Comparison of ENCODE assay signal across 19 cellular contexts in the genomic region with DNA sequence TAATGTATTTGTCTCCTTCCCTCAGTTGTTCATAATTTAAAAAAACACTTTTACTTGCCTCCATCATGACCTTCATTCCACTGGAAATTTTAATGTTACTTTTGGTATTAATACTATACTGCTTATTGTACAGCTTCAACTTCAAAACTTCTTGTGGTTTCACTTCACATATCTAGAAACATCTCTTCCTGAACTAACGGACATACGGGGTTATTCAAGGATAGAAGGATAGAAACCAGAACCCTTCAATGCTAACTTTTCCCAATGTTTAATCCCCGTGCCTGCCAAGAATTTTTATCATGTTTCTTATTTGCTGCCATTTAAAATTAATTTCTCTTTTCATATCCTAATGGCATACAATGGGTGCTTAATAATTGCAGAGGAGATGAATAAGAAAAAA.
"Had no signal": no experiment of that assay in that cellular context is flagged by ENCODE, and none has a peak within 500 bp of the region (broad histone marks: within the 10 kb centered on the region; RNA-seq: fewer than 3 reads in every experiment).

No MANE protein-coding gene starts in this region.

- H3K4me3 Mint-ChIP-seq: activated naive CD8-positive, alpha-beta T cell; effector memory CD8-positive, alpha-beta T cell; nephron; stimulated activated naive CD8-positive, alpha-beta T cell treated with anti-CD3 and anti-CD28 coated beads, Interleukin-15, amount 100 ng/mL, for 72 hours; type B pancreatic cell had no signal

- H3K27me3 Mint-ChIP-seq: activated naive CD8-positive, alpha-beta T cell; effector memory CD8-positive, alpha-beta T cell; stimulated activated naive CD8-positive, alpha-beta T cell treated with anti-CD3 and anti-CD28 coated beads, Interleukin-15, amount 100 ng/mL, for 72 hours; type B pancreatic cell had no signal

- H3K4me1 ChIP-seq: prostate gland had no signal

- H3K27ac Mint-ChIP-seq: activated naive CD8-positive, alpha-beta T cell; type B pancreatic cell had no signal

- H3K36me3 ChIP-seq: prostate gland had no signal

- H3K4me3 ChIP-seq: prostate gland, SK-N-MC, skin epidermis had no signal

- H3K9me3 Mint-ChIP-seq: effector memory CD8-positive, alpha-beta T cell; nephron; stimulated activated naive CD8-positive, alpha-beta T cell treated with anti-CD3 and anti-CD28 coated beads, Interleukin-15, amount 100 ng/mL, for 72 hours; type B pancreatic cell had no signal

- H3K27ac ChIP-seq: prostate gland, SK-N-MC, skin epidermis, VCaP had no signal

- ATAC-seq: effector memory CD8-positive, alpha-beta T cell; left ventricle myocardium superior; right cardiac atrium; stimulated activated naive CD8-positive, alpha-beta T cell treated with anti-CD3 and anti-CD28 coated beads, Interleukin-15, amount 100 ng/mL, for 72 hours had no signal

- H3K9me3 ChIP-seq: prostate gland had no signal

- DNase-seq: activated effector memory CD4-positive, alpha-beta T cell treated with anti-CD3 and anti-CD28 coated beads, Interleukin-2, amount 50 U/mL, for 16 hours; aorta; cortex of kidney; effector memory CD8-positive, alpha-beta T cell; foreskin melanocyte; kidney glomerular epithelial cell; left ventricle myocardium superior; mesendoderm; right cardiac atrium; stimulated activated CD4-positive, alpha-beta T cell treated with anti-CD3 and anti-CD28 coated beads, Interleukin-4, amount 100 ng/mL, for 24 hours; stimulated activated naive CD8-positive, alpha-beta T cell treated with anti-CD3 and anti-CD28 coated beads, Interleukin-15, amount 100 ng/mL, for 72 hours; T1000 had no signal

- H3K4me1 Mint-ChIP-seq: nephron had no signal
